ENCODE assay signal across 9 cellular contexts in genomic region chr22:32203181-32204105, GRCh38. TPM values are rescaled to one million over a fixed set of nuclear protein-coding genes. Genes with fewer than 3 reads are reported as not detected.
DNase-seq lines count a peak whose midpoint lies in the region; ATAC-seq and TF ChIP-seq lines count a peak whose summit lies in the region.
"Had no signal": no experiment of that assay in that cellular context is flagged by ENCODE, and none has a peak within 500 bp of the region (broad histone marks: within the 10 kb centered on the region; RNA-seq: fewer than 3 reads in every experiment).

No MANE protein-coding gene starts in this region.

- peaks cover 21% of the 10 kb centered on the region for H3K4me1 Mint-ChIP-seq in activated naive CD8-positive, alpha-beta T cell treated with anti-CD3 and anti-CD28 coated beads, Interleukin-2, amount 10 ng/mL, durations not matched to agents 7 days and 5 days

- no peak overlapping the region for H3K4me3 ChIP-seq in HCT116 (replicated peaks in 1 of 2; ENCODE audit: low read depth in 1 of 2, low read length in 2 of 2)
- H3K4me3 ChIP-seq in lower lobe of right lung = peak overlapping the region; percentile 44

- no peaks in the 10 kb centered on the region for H3K36me3 Mint-ChIP-seq in activated naive CD8-positive, alpha-beta T cell treated with anti-CD3 and anti-CD28 coated beads, Interleukin-2, amount 10 ng/mL, durations not matched to agents 7 days and 5 days

- ATAC-seq in HCT116 (no peak), lower lobe of right lung (peak; percentile 6 to 30), HG03469 (IDR thresholded peaks at IDR 0.05; ENCODE audit: unreplicated experiment) (no peak), HG02623 (IDR thresholded peaks at IDR 0.05; ENCODE audit: unreplicated experiment) (no peak)
- ATAC-seq in activated naive CD8-positive, alpha-beta T cell treated with anti-CD3 and anti-CD28 coated beads, Interleukin-2, amount 10 ng/mL, durations not matched to agents 7 days and 5 days (ENCODE audit: low read depth) = no peak

- H3K27me3 ChIP-seq in HCT116 (ENCODE audit: insufficient read depth, low read length) = no peaks in the 10 kb centered on the region
- peaks cover 39% of the 10 kb centered on the region for H3K27me3 ChIP-seq in lower lobe of right lung (ENCODE audit: low read depth)

- peaks cover 0 to 4% of the 10 kb centered on the region in 2 experiments; a peak in 2 of 4 replicates for H3K36me3 ChIP-seq in HCT116 (ENCODE audit: control insufficient read depth in 1 of 2, insufficient read depth in 2 of 2, low read length in 2 of 2)
- no peaks in the 10 kb centered on the region for H3K36me3 ChIP-seq in lower lobe of right lung

- H3K4me2 ChIP-seq in HCT116 (ENCODE audit: low read length) = 0 out of 2 replicates have a peak overlapping the region, but pooled peaks have one; percentile 99

- H3K9ac ChIP-seq in HCT116 (ENCODE audit: low read length) = no peak overlapping the region

- POLR2A ChIA-PET in HCT116 (lab: Charles Lee) = interaction anchor here (0.7 kb wide), 1 partner anchor 332 kb away, joined by 3 read pairs; no protein-coding TSS in a partner anchor
- POLR2A ChIA-PET in activated naive CD8-positive, alpha-beta T cell treated with anti-CD3 and anti-CD28 coated beads, Interleukin-2, amount 10 ng/mL, durations not matched to agents 7 days and 5 days (lab: Charles Lee) = no interaction called here

- CTCF ChIA-PET in HCT116 (lab: Charles Lee) = interaction anchor here (1.5 kb wide), 1 partner anchor 227 kb away, joined by 9 read pairs; no protein-coding TSS in a partner anchor

- H3K27ac Mint-ChIP-seq in activated naive CD8-positive, alpha-beta T cell treated with anti-CD3 and anti-CD28 coated beads, Interleukin-2, amount 10 ng/mL, durations not matched to agents 7 days and 5 days = no peak overlapping the region

- RAD21 ChIA-PET in HCT116 (lab: Charles Lee; ENCODE audit: low non-redundant PET in 1 of 2, low total read pairs in 2 of 2, uncharacterized antibody in 2 of 2, unreplicated experiment in 2 of 2) = no interaction called here

- H3K9me3 ChIP-seq in HCT116 (ENCODE audit: control insufficient read depth in 1 of 2, insufficient read depth in 1 of 2, low read depth in 1 of 2, low read length in 2 of 2) (no peaks in the 10 kb centered on the region), lower lobe of right lung (no peaks in the 10 kb centered on the region)

- BruUV-seq in HCT116 (replicated peaks; lab: Mats Ljungman, UMichigan) = no TSS peak

- no peak for TF ChIP-seq RAD21 in HCT116 (IDR thresholded peaks at IDR 0.05; ENCODE audit: low read depth)

- no peak for TF ChIP-seq POLR2A in HCT116 (IDR thresholded peaks at IDR 0.05; ENCODE audit: borderline replicate concordance, extremely low read depth, insufficient read depth, insufficient read length)

- peaks cover 29% of the 10 kb centered on the region for H3K27me3 Mint-ChIP-seq in activated naive CD8-positive, alpha-beta T cell treated with anti-CD3 and anti-CD28 coated beads, Interleukin-2, amount 10 ng/mL, durations not matched to agents 7 days and 5 days

- intact Hi-C loops in HCT116 (cut with micrococcal nuclease) = loop anchor here (10.0 kb wide), 2 partner anchors 171 to 271 kb away; partner anchors contain the start of gene FBXO7
- intact Hi-C loops in lower lobe of right lung (cut with DNase I) = no loop called here

- DNase-seq in HCT116 (ENCODE audit: low read depth, low spot score) (no peak), lower lobe of right lung (no peak), NOMO-1 treated with DMSO at 0.1 percent for 48 hours (lab: John Stamatoyannopoulos, UW; ENCODE audit: unreplicated experiment) (no peak), NCI-H2196 (lab: John Stamatoyannopoulos, UW; ENCODE audit: unreplicated experiment) (no peak)
- DNase-seq in activated naive CD8-positive, alpha-beta T cell treated with anti-CD3 and anti-CD28 coated beads, Interleukin-2, amount 10 ng/mL, durations not matched to agents 7 days and 5 days = no peak

- peak overlapping the region; percentile 68 for H3K4me3 Mint-ChIP-seq in activated naive CD8-positive, alpha-beta T cell treated with anti-CD3 and anti-CD28 coated beads, Interleukin-2, amount 10 ng/mL, durations not matched to agents 7 days and 5 days

- peaks cover 27 to 45% of the 10 kb centered on the region in 2 experiments for H3K4me1 ChIP-seq in HCT116 (ENCODE audit: control insufficient read depth in 1 of 2, insufficient read depth in 2 of 2, low read length in 2 of 2)
- H3K4me1 ChIP-seq in lower lobe of right lung = peaks cover 13% of the 10 kb centered on the region

- no peak overlapping the region for H2AFZ ChIP-seq in HCT116 (ENCODE audit: low read depth, low read length, poor library complexity, severe bottlenecking)

- no peaks in the 10 kb centered on the region for H3K79me2 ChIP-seq in HCT116 (ENCODE audit: insufficient read depth, low read length)

- H4K20me1 ChIP-seq in HCT116 (ENCODE audit: insufficient read depth) = no peaks in the 10 kb centered on the region

- TF ChIP-seq CTCF in C4-2B (conservative IDR thresholded peaks at IDR 0.05) = no peak
- TF ChIP-seq CTCF in HCT116 (IDR thresholded peaks at IDR 0.05 in 2 of 3, conservative IDR thresholded peaks at IDR 0.05 in 1 of 3; ENCODE audit: borderline replicate concordance in 1 of 3, insufficient read depth in 1 of 3, low read depth in 2 of 3, low read length in 2 of 3) = no peak
- TF ChIP-seq CTCF in lower lobe of right lung (IDR thresholded peaks at IDR 0.05) = no peak

- no peaks in the 10 kb centered on the region for H3K9me3 Mint-ChIP-seq in activated naive CD8-positive, alpha-beta T cell treated with anti-CD3 and anti-CD28 coated beads, Interleukin-2, amount 10 ng/mL, durations not matched to agents 7 days and 5 days

- no peaks in the 10 kb centered on the region for H3K9me2 ChIP-seq in HCT116 (ENCODE audit: insufficient read depth)

- H3K27ac ChIP-seq in C4-2B = peak overlapping the region; percentile 77
- H3K27ac ChIP-seq in HCT116 (ENCODE audit: low read depth, low read length) = no peak overlapping the region
- H3K27ac ChIP-seq in lower lobe of right lung = no peak overlapping the region

TF ChIP-seq in HCT116, 20 proteins besides CTCF, POLR2A, EP300 and RAD21:
- TF ChIP-seq JUND (IDR thresholded peaks at IDR 0.05) = no peak
- TF ChIP-seq EZH2phosphoT487 (IDR thresholded peaks at IDR 0.05; ENCODE audit: borderline replicate concordance) = no peak
- TF ChIP-seq EGR1 (IDR thresholded peaks at IDR 0.05; ENCODE audit: low read depth) = no peak
- TF ChIP-seq REST (IDR thresholded peaks at IDR 0.05; ENCODE audit: low read depth) = no peak
- no peak for TF ChIP-seq CBX3 (IDR thresholded peaks at IDR 0.05; ENCODE audit: low read depth)
- TF ChIP-seq FOSL1 (IDR thresholded peaks at IDR 0.05; ENCODE audit: low read depth) = no peak
- TF ChIP-seq YY1 (IDR thresholded peaks at IDR 0.05; ENCODE audit: extremely low read depth, insufficient replicate concordance, low read depth, low read length) = no peak
- no peak for TF ChIP-seq SIN3A (IDR thresholded peaks at IDR 0.05; ENCODE audit: low read depth)
- no peak for TF ChIP-seq SRF (IDR thresholded peaks at IDR 0.05; ENCODE audit: low read depth)
- no peak for TF ChIP-seq ZNF274 (IDR thresholded peaks at IDR 0.05; ENCODE audit: low read depth, low read length)
- TF ChIP-seq ATF3 (IDR thresholded peaks at IDR 0.05) = no peak

RNA-seq across cellular contexts. Expression of gene RFPL2, which starts 1.4 kb away (rescaled TPM):
- total RNA-seq in HCT116 (2021; ENCODE audit: unreplicated experiment) = 0.61 TPM
- polyA plus RNA-seq in HCT116 (2012) = 0.29 and 0.33 TPM in 2 replicates
- not detected for total RNA-seq in activated naive CD8-positive, alpha-beta T cell treated with anti-CD3 and anti-CD28 coated beads, Interleukin-2, amount 10 ng/mL, durations not matched to agents 7 days and 5 days
- not detected for total RNA-seq in lower lobe of right lung

RNA-seq across cellular contexts. Expression of gene C22orf42, which starts 44.3 kb away (rescaled TPM):
- not detected for total RNA-seq in HCT116 (2021; ENCODE audit: unreplicated experiment)
- polyA plus RNA-seq in HCT116 (2012) = not detected in 2 replicates
- not detected for total RNA-seq in activated naive CD8-positive, alpha-beta T cell treated with anti-CD3 and anti-CD28 coated beads, Interleukin-2, amount 10 ng/mL, durations not matched to agents 7 days and 5 days
- not detected for total RNA-seq in lower lobe of right lung
- total RNA-seq: renal cortical epithelial cell had no signal

RNA-seq across cellular contexts. Expression of gene SLC5A4, which starts 51.7 kb away (rescaled TPM):
- total RNA-seq in HCT116 (2021; ENCODE audit: unreplicated experiment) (0.22 TPM), lower lobe of right lung (1.4 TPM)
- polyA plus RNA-seq in HCT116 (2012) = 0.16 and 0.26 TPM in 2 replicates
- total RNA-seq in activated naive CD8-positive, alpha-beta T cell treated with anti-CD3 and anti-CD28 coated beads, Interleukin-2, amount 10 ng/mL, durations not matched to agents 7 days and 5 days = not detected
- total RNA-seq: renal cortical epithelial cell had no signal

Comparison
In these comparisons a context has a peak if more than half of its experiments do, and no peak if none do; other contexts are left out.
1. ATAC-seq: peak in lower lobe of right lung (2 of 2); none in HCT116 (single experiment), activated naive CD8-positive, alpha-beta T cell treated with anti-CD3 and anti-CD28 coated beads, Interleukin-2, amount 10 ng/mL, durations not matched to agents 7 days and 5 days (single experiment), HG03469 (single experiment) and HG02623 (single experiment).